ENCODE assay signal across 33 cellular contexts in genomic region chr5:115535479-115536035, GRCh38. TPM values are rescaled to one million over a fixed set of nuclear protein-coding genes. Genes with fewer than 3 reads are reported as not detected.
DNase-seq lines count a peak whose midpoint lies in the region; ATAC-seq and TF ChIP-seq lines count a peak whose summit lies in the region.
"Had no signal": no experiment of that assay in that cellular context is flagged by ENCODE, and none has a peak within 500 bp of the region (broad histone marks: within the 10 kb centered on the region; RNA-seq: fewer than 3 reads in every experiment).

No MANE protein-coding gene starts in this region.

- no peak overlapping the region for H3K27ac ChIP-seq in PC-9
- H3K27ac ChIP-seq: psoas muscle had no signal

- H2AFZ ChIP-seq in PC-9 = no peak overlapping the region

- CTCF ChIA-PET in PC-9 (lab: Charles Lee) = interaction anchor here (1.1 kb wide), 1 partner anchor 39 kb away, joined by 5 read pairs; no protein-coding TSS in a partner anchor

- intact Hi-C loops in PC-9 (cut with micrococcal nuclease; ENCODE audit: unreplicated experiment) (no loop called here), CD14-positive monocyte (cut with micrococcal nuclease) (loop anchor here in 1 of 2 donors (10.0 kb wide), 1 partner anchor 49 kb away; no protein-coding TSS in a partner anchor)

- H3F3A ChIP-seq in PC-9 (ENCODE audit: insufficient read depth, low read depth) = peaks cover 23% of the 10 kb centered on the region

- H3K27ac Mint-ChIP-seq in activated naive CD4-positive, alpha-beta T cell treated with anti-CD3 and anti-CD28 coated beads, Interleukin-2, amount 50 U/mL, for 24 hours = no peak overlapping the region
- H3K27ac Mint-ChIP-seq in activated naive CD4-positive, alpha-beta T cell treated with anti-CD3 and anti-CD28 coated beads, Interleukin-2, amount 50 U/mL, for 72 hours = no peak overlapping the region
- H3K27ac Mint-ChIP-seq in stimulated activated naive B cell treated with anti-CD40 and anti-IgM and Interleukin-4, amounts not matched to agents 10 μg/mL and 1 μg/mL and 100 μg/mL, for 72 hours = peak overlapping the region; percentile 14
- peak overlapping the region in 1 of 7 donors; percentile 47 for H3K27ac Mint-ChIP-seq in CD14-positive monocyte
- H3K27ac Mint-ChIP-seq: activated naive CD4-positive, alpha-beta T cell treated with anti-CD3 and anti-CD28 coated beads, Interleukin-2, amount 10 ng/mL, durations not matched to agents 7 days and 5 days; activated T-helper 1 cell treated with anti-CD3 and anti-CD28 coated beads, Interleukin-12 subunit alpha, Interleukin-12 subunit beta, Interleukin-2, Interleukin-4 antibody, amounts not matched to agents 30 ng/mL and 10 ng/mL and 1 ng/mL, durations not matched to agents 14 hours and 24 hours and 36 hours; type B pancreatic cell had no signal

- peaks cover 18% of the 10 kb centered on the region; the same call in 1 of the 2 replicates for H3K9me3 ChIP-seq in PC-9 (ENCODE audit: insufficient read depth, low read depth)
- H3K9me3 ChIP-seq: psoas muscle had no signal

- no peaks in the 10 kb centered on the region for H3K27me3 Mint-ChIP-seq in activated naive CD4-positive, alpha-beta T cell treated with anti-CD3 and anti-CD28 coated beads, Interleukin-2, amount 50 U/mL, for 24 hours
- no peaks in the 10 kb centered on the region for H3K27me3 Mint-ChIP-seq in stimulated activated naive B cell treated with anti-CD40 and anti-IgM and Interleukin-4, amounts not matched to agents 10 μg/mL and 1 μg/mL and 100 μg/mL, for 72 hours
- no peaks in the 10 kb centered on the region for H3K27me3 Mint-ChIP-seq in CD14-positive monocyte (ENCODE audit: low read depth in 3 of 3)
- H3K27me3 Mint-ChIP-seq: activated naive CD4-positive, alpha-beta T cell treated with anti-CD3 and anti-CD28 coated beads, Interleukin-2, amount 10 ng/mL, durations not matched to agents 7 days and 5 days; type B pancreatic cell had no signal

- H3K4me1 Mint-ChIP-seq in activated naive CD4-positive, alpha-beta T cell treated with anti-CD3 and anti-CD28 coated beads, Interleukin-2, amount 50 U/mL, for 24 hours = peaks cover 93% of the 10 kb centered on the region
- peaks cover 31 to 71% of the 10 kb centered on the region in 2 donors for H3K4me1 Mint-ChIP-seq in stimulated activated naive B cell treated with anti-CD40 and anti-IgM and Interleukin-4, amounts not matched to agents 10 μg/mL and 1 μg/mL and 100 μg/mL, for 72 hours
- peaks cover 62% of the 10 kb centered on the region for H3K4me1 Mint-ChIP-seq in CD14-positive monocyte

- H3K4me2 ChIP-seq in PC-9 = 0 out of 2 replicates have a peak overlapping the region, but pooled peaks have one; percentile 24

- no peaks in the 10 kb centered on the region for H3K9me2 ChIP-seq in PC-9 (ENCODE audit: insufficient read depth)

- H3K4me1 ChIP-seq in PC-9 (replicated peaks; ENCODE audit: insufficient read depth) = peaks cover 86% of the 10 kb centered on the region

- no peak for DNase-seq in activated naive CD4-positive, alpha-beta T cell treated with anti-CD3 and anti-CD28 coated beads, Interleukin-2, amount 50 U/mL, for 72 hours (ENCODE audit: low spot score in 2 of 2)
- DNase-seq in PC-9 = no peak
- no peak for DNase-seq in stimulated activated naive B cell treated with anti-CD40 and anti-IgM and Interleukin-4, amounts not matched to agents 10 μg/mL and 1 μg/mL and 100 μg/mL, for 72 hours
- no peak for DNase-seq in CD14-positive monocyte (ENCODE audit: low spot score)
- no peak for DNase-seq in activated CD4-positive, alpha-beta T cell treated with anti-CD3 and anti-CD28 coated beads for 48 hours
- DNase-seq: 8988T; activated CD4-positive, alpha-beta T cell treated with anti-CD3 and anti-CD28 coated beads, Interleukin-2, amount 50 U/mL, for 48 hours; activated naive CD4-positive, alpha-beta T cell treated with anti-CD3 and anti-CD28 coated beads, Interleukin-2, amount 10 ng/mL, durations not matched to agents 7 days and 5 days; anterior cingulate cortex; cortex of kidney; effector memory CD4-positive, alpha-beta T cell; erythroblast; HCEC 1CT; left colon; mesenchymal stem cell; NCI-H1436 treated with DMSO at 0.1 percent for 48 hours; NCI-H2081 treated with DMSO at 0.1 percent for 48 hours; NCI-H2227 treated with DMSO at 0.1 percent for 48 hours; NCI-H526; psoas muscle; Right ventricle myocardium superior; stimulated activated CD4-positive, alpha-beta T cell treated with anti-CD3 and anti-CD28 coated beads, Interleukin-12 subunit alpha, Interleukin-12 subunit beta, amount 100 ng/mL, for 4 hours; stimulated activated CD4-positive, alpha-beta T cell treated with anti-CD3 and anti-CD28 coated beads, Interleukin-2, amount 100 ng/mL, for 48 hours; T-helper 2 cell had no signal

- H3K36me3 ChIP-seq in PC-9 (ENCODE audit: low read depth) = peaks cover 91% of the 10 kb centered on the region

- TF ChIP-seq CTCF in PC-9 (conservative IDR thresholded peaks at IDR 0.05) = no peak
- TF ChIP-seq CTCF in CD14-positive monocyte (IDR thresholded peaks at IDR 0.05) = no peak

- peaks cover 45% of the 10 kb centered on the region for H3K36me3 Mint-ChIP-seq in activated naive CD4-positive, alpha-beta T cell treated with anti-CD3 and anti-CD28 coated beads, Interleukin-2, amount 50 U/mL, for 24 hours
- peaks cover 22 to 57% of the 10 kb centered on the region in 2 donors for H3K36me3 Mint-ChIP-seq in activated naive CD4-positive, alpha-beta T cell treated with anti-CD3 and anti-CD28 coated beads, Interleukin-2, amount 50 U/mL, for 72 hours
- peaks cover 47 to 64% of the 10 kb centered on the region in 2 donors for H3K36me3 Mint-ChIP-seq in stimulated activated naive B cell treated with anti-CD40 and anti-IgM and Interleukin-4, amounts not matched to agents 10 μg/mL and 1 μg/mL and 100 μg/mL, for 72 hours
- peaks cover 61 to 71% of the 10 kb centered on the region in 2 donors for H3K36me3 Mint-ChIP-seq in CD14-positive monocyte

- H3K4me3 ChIP-seq in PC-9 = no peak overlapping the region

- no peaks in the 10 kb centered on the region for H3K27me3 ChIP-seq in PC-9 (ENCODE audit: insufficient read depth, low read depth)

- POLR2A ChIA-PET in PC-9 (lab: Charles Lee; ENCODE audit: unreplicated experiment) = no interaction called here

- H4K20me1 ChIP-seq in PC-9 (ENCODE audit: insufficient read depth) = peaks cover under 1% of the 10 kb centered on the region; the same call in 1 of the 2 replicates

- peaks cover 100% of the 10 kb centered on the region for H3K79me2 ChIP-seq in PC-9 (ENCODE audit: low read depth)

- H3K4me3 Mint-ChIP-seq in activated naive CD4-positive, alpha-beta T cell treated with anti-CD3 and anti-CD28 coated beads, Interleukin-2, amount 50 U/mL, for 24 hours = peak overlapping the region; percentile 37
- H3K4me3 Mint-ChIP-seq in stimulated activated naive B cell treated with anti-CD40 and anti-IgM and Interleukin-4, amounts not matched to agents 10 μg/mL and 1 μg/mL and 100 μg/mL, for 72 hours = no peak overlapping the region
- H3K4me3 Mint-ChIP-seq in CD14-positive monocyte = no peak overlapping the region
- H3K4me3 Mint-ChIP-seq: activated naive CD4-positive, alpha-beta T cell treated with anti-CD3 and anti-CD28 coated beads, Interleukin-2, amount 10 ng/mL, durations not matched to agents 7 days and 5 days; activated T-helper 1 cell treated with anti-CD3 and anti-CD28 coated beads, Interleukin-12 subunit alpha, Interleukin-12 subunit beta, Interleukin-2, Interleukin-4 antibody, amounts not matched to agents 30 ng/mL and 10 ng/mL and 1 ng/mL, durations not matched to agents 14 hours and 24 hours and 36 hours; type B pancreatic cell had no signal

- peaks cover 6% of the 10 kb centered on the region for H3K9me3 Mint-ChIP-seq in activated naive CD4-positive, alpha-beta T cell treated with anti-CD3 and anti-CD28 coated beads, Interleukin-2, amount 50 U/mL, for 24 hours
- no peaks in the 10 kb centered on the region for H3K9me3 Mint-ChIP-seq in activated naive CD4-positive, alpha-beta T cell treated with anti-CD3 and anti-CD28 coated beads, Interleukin-2, amount 50 U/mL, for 72 hours
- H3K9me3 Mint-ChIP-seq in stimulated activated naive B cell treated with anti-CD40 and anti-IgM and Interleukin-4, amounts not matched to agents 10 μg/mL and 1 μg/mL and 100 μg/mL, for 72 hours = peaks cover 0 to 3% of the 10 kb centered on the region in 2 donors
- H3K9me3 Mint-ChIP-seq in CD14-positive monocyte = peaks cover 6 to 12% (median 10%) of the 10 kb centered on the region in 7 donors
- H3K9me3 Mint-ChIP-seq: activated naive CD4-positive, alpha-beta T cell treated with anti-CD3 and anti-CD28 coated beads, Interleukin-2, amount 10 ng/mL, durations not matched to agents 7 days and 5 days; activated T-helper 1 cell treated with anti-CD3 and anti-CD28 coated beads, Interleukin-12 subunit alpha, Interleukin-12 subunit beta, Interleukin-2, Interleukin-4 antibody, amounts not matched to agents 30 ng/mL and 10 ng/mL and 1 ng/mL, durations not matched to agents 14 hours and 24 hours and 36 hours had no signal

- no peak for ATAC-seq in activated naive CD4-positive, alpha-beta T cell treated with anti-CD3 and anti-CD28 coated beads, Interleukin-2, amount 50 U/mL, for 72 hours
- ATAC-seq in esophagus mucosa = peak; percentile 75
- ATAC-seq in stimulated activated naive B cell treated with anti-CD40 and anti-IgM and Interleukin-4, amounts not matched to agents 10 μg/mL and 1 μg/mL and 100 μg/mL, for 72 hours (replicated peaks) = no peak
- no peak for ATAC-seq in GM19463 (IDR thresholded peaks at IDR 0.05; ENCODE audit: unreplicated experiment)
- ATAC-seq: activated CD4-positive, CD25-positive, alpha-beta regulatory T cell treated with anti-CD3 and anti-CD28 coated beads, Interleukin-2, amount 50 U/mL, for 24 hours; left colon; Panc1; psoas muscle; sciatic nerve; SK-N-SH treated with all-trans-retinoic acid at 6 μM for 48 hours had no signal

- BruUV-seq in PC-9 (replicated peaks; lab: Mats Ljungman, UMichigan) = no TSS peak

RNA-seq across cellular contexts. Expression of gene FEM1C, which starts 9.0 kb away (rescaled TPM):
- 10 to 100 TPM; 13.7 TPM for total RNA-seq in activated naive CD4-positive, alpha-beta T cell treated with anti-CD3 and anti-CD28 coated beads, Interleukin-2, amount 50 U/mL, for 72 hours
- total RNA-seq in PC-9 (2021) (11.3 and 15.9 TPM in 2 replicates), esophagus mucosa (9.0 TPM)
- 1 to 10 TPM; 2.5 to 2.6 TPM for polyA plus RNA-seq in CD14-positive monocyte
